ENCODE assay signal across 14 cellular contexts in the genomic region with DNA sequence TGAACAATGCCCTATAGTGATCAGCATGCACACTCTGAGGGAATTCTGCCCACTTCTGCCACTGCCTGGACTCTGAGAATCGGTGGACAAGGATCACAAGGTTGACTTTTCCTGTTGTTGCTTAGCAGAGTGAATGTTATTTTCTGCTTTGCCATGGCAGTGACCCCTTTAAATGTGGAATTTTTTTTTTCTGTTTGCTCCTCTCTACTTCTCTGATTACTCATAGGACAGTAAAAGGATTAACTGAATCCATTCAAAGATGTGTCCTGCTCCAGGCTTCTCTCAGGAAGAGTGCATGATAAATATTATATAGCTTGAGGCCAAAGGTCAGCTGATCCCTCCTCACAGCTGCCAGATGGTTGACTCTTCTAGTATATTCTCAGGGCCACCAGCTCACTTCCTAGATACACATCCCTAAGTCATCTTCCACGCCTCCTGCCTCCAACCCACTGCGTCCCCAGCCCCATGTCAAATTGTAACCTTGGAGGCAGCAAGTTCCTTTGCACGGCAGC.
DNase-seq lines count a peak whose midpoint lies in the region; ATAC-seq and TF ChIP-seq lines count a peak whose summit lies in the region.
"Had no signal": no experiment of that assay in that cellular context is flagged by ENCODE, and none has a peak within 500 bp of the region (broad histone marks: within the 10 kb centered on the region; RNA-seq: fewer than 3 reads in every experiment).

No MANE protein-coding gene starts in this region.

- no peaks in the 10 kb centered on the region for H3K27me3 ChIP-seq in AG04450 (ENCODE audit: control insufficient read depth, insufficient read depth, low read length)
- H3K27me3 ChIP-seq in CD4-positive, alpha-beta T cell (ENCODE audit: control insufficient read depth, insufficient read depth, low read length): no peaks in the 10 kb centered on the region
- H3K27me3 ChIP-seq: ascending aorta had no signal

- no peak overlapping the region for H3K4me3 Mint-ChIP-seq in CD4-positive, alpha-beta T cell
- H3K4me3 Mint-ChIP-seq: activated T-cell treated with anti-CD3 and anti-CD28 coated beads, Interleukin-2, amount 50 U/mL, for 24 hours; B cell had no signal

- CTCF ChIA-PET in AG04450 (lab: Charles Lee): interaction anchor here (0.6 to 1.5 kb wide), 2 partner anchors 34 to 108 kb away, joined by 3 read pairs; no protein-coding TSS in a partner anchor
- CTCF ChIA-PET in CD4-positive, alpha-beta T cell (lab: Charles Lee): no interaction called here

- no peaks in the 10 kb centered on the region for H3K36me3 Mint-ChIP-seq in CD4-positive, alpha-beta T cell (ENCODE audit: low read depth)

- POLR2A ChIA-PET in AG04450 (lab: Yijun Ruan, JAX): interaction anchor here (1.0 to 1.2 kb wide), 3 partner anchors 18 to 74 kb away, joined by 3 to 4 read pairs (median 3); a partner anchor contains a TSS
- POLR2A ChIA-PET in CD4-positive, alpha-beta T cell (lab: Charles Lee): no interaction called here

- no peaks in the 10 kb centered on the region for H3K4me1 Mint-ChIP-seq in CD4-positive, alpha-beta T cell (ENCODE audit: low read depth)

- no peak for DNase-seq in AG04450 (ENCODE audit: low read depth, low spot score)
- peak; percentile 62 for DNase-seq in LHCN-M2 (ENCODE audit: low read depth)
- DNase-seq in caudate nucleus (lab: John Stamatoyannopoulos, UW): no peak
- DNase-seq in NCI-H2081 treated with DMSO at 0.1 percent for 48 hours (lab: John Stamatoyannopoulos, UW): no peak
- DNase-seq in GF-D8 (lab: John Stamatoyannopoulos, UW): no peak
- no peak for DNase-seq in CD4-positive, alpha-beta T cell
- DNase-seq: activated T-cell treated with anti-CD3 and anti-CD28 coated beads, Interleukin-2, amount 50 U/mL, for 24 hours; NCI-H510A; stimulated activated CD8-positive, alpha-beta memory T cell treated with anti-CD3 and anti-CD28 coated beads, Interleukin-4, amount 100 ng/mL, for 48 hours had no signal

- H3K4me3 ChIP-seq in AG04450 (ENCODE audit: low read depth, low read length) (no peak overlapping the region), mesodermal cell (ENCODE audit: extremely low read depth, insufficient read depth, low read length, poor library complexity, severe bottlenecking) (no peak overlapping the region)
- H3K4me3 ChIP-seq: ascending aorta had no signal

- intact Hi-C loops in CD4-positive, alpha-beta T cell (cut with DNase I, micrococcal nuclease): no loop called here

- no peaks in the 10 kb centered on the region for H3K9me3 Mint-ChIP-seq in CD4-positive, alpha-beta T cell
- H3K9me3 Mint-ChIP-seq: activated T-cell treated with anti-CD3 and anti-CD28 coated beads, Interleukin-2, amount 50 U/mL, for 24 hours had no signal

- no peaks in the 10 kb centered on the region for H3K9me3 ChIP-seq in AG04450 (ENCODE audit: control insufficient read depth, insufficient read depth, low read length)
- no peaks in the 10 kb centered on the region for H3K9me3 ChIP-seq in mesodermal cell (ENCODE audit: control insufficient read depth, low read length)
- H3K9me3 ChIP-seq in CD4-positive, alpha-beta T cell (ENCODE audit: control insufficient read depth, low read length): no peaks in the 10 kb centered on the region
- H3K9me3 ChIP-seq: ascending aorta had no signal

- peaks cover 42% of the 10 kb centered on the region for H3K27me3 Mint-ChIP-seq in CD4-positive, alpha-beta T cell
- H3K27me3 Mint-ChIP-seq: B cell had no signal

- WGBS in mesodermal cell (ENCODE audit: insufficient coverage in 2 of 2), 2 experiments: 73 to 80% methylated on average over 2 to 3 of the region's 4 CpGs

- H3K27ac ChIP-seq in AG04450 (ENCODE audit: low read depth, low read length): peak overlapping the region; percentile 75
- peak overlapping the region; percentile 28 for H3K27ac ChIP-seq in caudate nucleus (ENCODE audit: low read depth, low read length)
- H3K27ac ChIP-seq in mesodermal cell (ENCODE audit: low read depth, low read length, severe bottlenecking): peak overlapping the region; percentile 57
- no peak overlapping the region for H3K27ac ChIP-seq in CD4-positive, alpha-beta T cell (ENCODE audit: low read depth, low read length)
- H3K27ac ChIP-seq: ascending aorta, epithelial cell of prostate had no signal

- peaks cover 3% of the 10 kb centered on the region for H3K4me1 ChIP-seq in mesodermal cell (ENCODE audit: control insufficient read depth, insufficient read depth, low read length, poor library complexity, severe bottlenecking)
- H3K4me1 ChIP-seq: ascending aorta had no signal

- H3K27ac Mint-ChIP-seq in CD4-positive, alpha-beta T cell: no peak overlapping the region
- H3K27ac Mint-ChIP-seq: activated T-cell treated with anti-CD3 and anti-CD28 coated beads, Interleukin-2, amount 50 U/mL, for 24 hours; B cell had no signal

- no peak for ATAC-seq in GM18858 (IDR thresholded peaks at IDR 0.05; ENCODE audit: unreplicated experiment)
- no peak for ATAC-seq in CD4-positive, alpha-beta T cell (ENCODE audit: poor library complexity)

- no peak for TF ChIP-seq CTCF in AG04450 (IDR thresholded peaks at IDR 0.05; ENCODE audit: low read depth, low read length)
- TF ChIP-seq CTCF in CD4-positive, alpha-beta T cell (IDR thresholded peaks at IDR 0.05): no peak

- no peaks in the 10 kb centered on the region for H3K36me3 ChIP-seq in mesodermal cell (ENCODE audit: control insufficient read depth, insufficient read depth, low read length)
- H3K36me3 ChIP-seq: ascending aorta had no signal
